22 cellular contexts compared by ENCODE assay signal in the genomic region with DNA sequence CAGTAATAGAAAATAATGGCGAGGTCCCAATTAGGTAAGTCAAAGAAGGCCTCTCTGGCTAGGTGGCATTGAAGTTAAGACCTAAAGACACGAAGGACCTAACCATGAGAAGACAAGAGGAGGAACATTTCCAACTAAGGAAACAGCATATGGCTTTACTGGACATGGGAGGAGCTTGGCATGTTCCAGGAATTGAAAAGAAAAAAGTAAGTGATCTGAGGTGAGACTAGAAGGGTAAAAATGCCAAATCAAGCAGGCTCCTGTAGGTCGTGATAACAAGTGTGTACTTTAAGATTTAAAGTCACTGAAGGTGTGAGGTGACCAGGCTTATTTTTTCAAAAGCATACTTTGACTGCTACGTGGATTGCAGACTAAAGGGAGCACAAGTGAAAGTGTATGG. TPM values are rescaled to one million over a fixed set of nuclear protein-coding genes. Genes with fewer than 3 reads are reported as not detected.
A peak's percentile ranks its signal among the peaks of the same experiment; 100 is the strongest.
DNase-seq lines count a peak whose midpoint lies in the region; ATAC-seq, FAIRE-seq and TF ChIP-seq lines count a peak whose summit lies in the region.
"Had no signal": no experiment of that assay in that cellular context is flagged by ENCODE, and none has a peak within 500 bp of the region (broad histone marks: within the 10 kb centered on the region; RNA-seq: fewer than 3 reads in every experiment).

No MANE protein-coding gene starts in this region.

- 38 to 46% methylated on average over 4 of the region's 4 CpGs for WGBS in pancreas, 2 donors
- WGBS in suprapubic skin = 88% methylated on average over 4 of the region's 4 CpGs

- CTCF ChIA-PET in Calu3 (lab: Charles Lee) = no interaction called here

- H3K27ac Mint-ChIP-seq in endothelial cell (ENCODE audit: unreplicated experiment) = no peak overlapping the region
- no peak overlapping the region for H3K27ac Mint-ChIP-seq in Calu3 (ENCODE audit: unreplicated experiment)

- no peak for TF ChIP-seq POLR2A in suprapubic skin (IDR thresholded peaks at IDR 0.05)

- H3K27me3 Mint-ChIP-seq in endothelial cell (ENCODE audit: unreplicated experiment) (peaks cover 3% of the 10 kb centered on the region), Calu3 (ENCODE audit: unreplicated experiment) (no peaks in the 10 kb centered on the region)
- H3K27me3 Mint-ChIP-seq: CD4-positive, alpha-beta memory T cell; CD4-positive, CD25-positive, alpha-beta regulatory T cell; CD8-positive, alpha-beta memory T cell had no signal

- H3K36me3 ChIP-seq in pancreas (peaks cover 0 to 4% (median 0%) of the 10 kb centered on the region in 3 donors), suprapubic skin (peaks cover 69% of the 10 kb centered on the region)

- H3K4me3 ChIP-seq in pancreas (no peak overlapping the region), suprapubic skin (no peak overlapping the region)
- H3K4me3 ChIP-seq: BLaER1 had no signal

- H3K9me3 Mint-ChIP-seq in endothelial cell (ENCODE audit: unreplicated experiment) = no peaks in the 10 kb centered on the region
- H3K9me3 Mint-ChIP-seq in Calu3 (ENCODE audit: low read depth, unreplicated experiment) = no peaks in the 10 kb centered on the region
- H3K9me3 Mint-ChIP-seq: CD14-positive monocyte; CD4-positive, CD25-positive, alpha-beta regulatory T cell; CD8-positive, alpha-beta memory T cell had no signal

- intact Hi-C loops in pancreas (cut with DNase I) = no loop called here
- intact Hi-C loops in Calu3 (cut with micrococcal nuclease; ENCODE audit: unreplicated experiment) = no loop called here

- DNase-seq in endothelial cell (ENCODE audit: low spot score) = no peak
- no peak for DNase-seq in pancreas
- DNase-seq in suprapubic skin (ENCODE audit: low spot score in 2 of 2) = no peak
- DNase-seq in mucosa of gallbladder (ENCODE audit: low spot score) = no peak
- no peak for DNase-seq in Calu3
- DNase-seq: 8988T; ACHN; BE2C; C1 segment of cervical spinal cord; CD4-positive, alpha-beta memory T cell; CD4-positive, CD25-positive, alpha-beta regulatory T cell; CD8-positive, alpha-beta memory T cell; COR-L47; DMS79 treated with DMSO at 0.1 percent for 48 hours; GF-D8 had no signal

- peaks cover 35% of the 10 kb centered on the region for H3K36me3 Mint-ChIP-seq in endothelial cell (ENCODE audit: low read depth, unreplicated experiment)
- H3K36me3 Mint-ChIP-seq in Calu3 (ENCODE audit: insufficient read depth, unreplicated experiment) = peaks cover 4% of the 10 kb centered on the region

- H3K27ac ChIP-seq in pancreas = peak overlapping the region in 1 of 4 donors; percentile 27
- no peak overlapping the region for H3K27ac ChIP-seq in suprapubic skin
- H3K27ac ChIP-seq: BLaER1 had no signal

- TF ChIP-seq CTCF in endothelial cell (IDR thresholded peaks at IDR 0.05; ENCODE audit: unreplicated experiment) (no peak), pancreas (IDR thresholded peaks at IDR 0.05) (no peak), suprapubic skin (IDR thresholded peaks at IDR 0.05) (no peak), Calu3 (IDR thresholded peaks at IDR 0.05; ENCODE audit: unreplicated experiment) (no peak)

- ATAC-seq in pancreas = peak; percentile 20 to 96 (median 61)

- FAIRE-seq in pancreas (lab: Jason Lieb, UNC) = no peak
- FAIRE-seq: A204.1, D721Med, G401.6, GM12891, GM19239 had no signal

- H3K27me3 ChIP-seq in pancreas = no peaks in the 10 kb centered on the region
- H3K27me3 ChIP-seq in suprapubic skin = no peaks in the 10 kb centered on the region
- H3K27me3 ChIP-seq: BE2C, BLaER1 had no signal

- no peaks in the 10 kb centered on the region for H3K4me1 Mint-ChIP-seq in endothelial cell (ENCODE audit: unreplicated experiment)
- H3K4me1 Mint-ChIP-seq in Calu3 (ENCODE audit: low read depth, unreplicated experiment) = no peaks in the 10 kb centered on the region
- H3K4me1 Mint-ChIP-seq: CD14-positive monocyte; CD4-positive, alpha-beta memory T cell; CD8-positive, alpha-beta memory T cell had no signal

- BruUV-seq in Calu3 (replicated peaks; lab: Mats Ljungman, UMichigan) = no TSS peak

- TF ChIP-seq EP300 in suprapubic skin (IDR thresholded peaks at IDR 0.05) = no peak

- H3K4me3 Mint-ChIP-seq in endothelial cell (ENCODE audit: unreplicated experiment) (peak overlapping the region; percentile 5), Calu3 (ENCODE audit: low read depth, unreplicated experiment) (no peak overlapping the region)
- H3K4me3 Mint-ChIP-seq: CD14-positive monocyte; CD4-positive, alpha-beta memory T cell; CD4-positive, CD25-positive, alpha-beta regulatory T cell; CD8-positive, alpha-beta memory T cell had no signal

- no peaks in the 10 kb centered on the region for H3K9me3 ChIP-seq in pancreas
- no peaks in the 10 kb centered on the region for H3K9me3 ChIP-seq in suprapubic skin
- H3K9me3 ChIP-seq: BE2C, BLaER1 had no signal

- H3K4me1 ChIP-seq in pancreas = no peaks in the 10 kb centered on the region
- no peaks in the 10 kb centered on the region for H3K4me1 ChIP-seq in suprapubic skin
- H3K4me1 ChIP-seq: BE2C, BLaER1 had no signal

RNA-seq across cellular contexts. Expression of a gene that starts 13.4 kb away (rescaled TPM):
- total RNA-seq in endothelial cell (ENCODE audit: unreplicated experiment) (28.2 TPM), pancreas (10 to 100 TPM; 18.1 to 28.3 (median 24.1) TPM), suprapubic skin (10 to 100 TPM; 12.4 to 19.4 (median 18.5) TPM), mucosa of gallbladder (40.6 TPM), Calu3 (2022) (29.5 and 30.4 TPM in 2 replicates)
- 10 to 100 TPM in 1 of 2 donors, 1 to 10 TPM in 1; 8.6 to 12.5 TPM for polyA plus RNA-seq in pancreas
